19 cellular contexts compared by ENCODE assay signal in the genomic region with DNA sequence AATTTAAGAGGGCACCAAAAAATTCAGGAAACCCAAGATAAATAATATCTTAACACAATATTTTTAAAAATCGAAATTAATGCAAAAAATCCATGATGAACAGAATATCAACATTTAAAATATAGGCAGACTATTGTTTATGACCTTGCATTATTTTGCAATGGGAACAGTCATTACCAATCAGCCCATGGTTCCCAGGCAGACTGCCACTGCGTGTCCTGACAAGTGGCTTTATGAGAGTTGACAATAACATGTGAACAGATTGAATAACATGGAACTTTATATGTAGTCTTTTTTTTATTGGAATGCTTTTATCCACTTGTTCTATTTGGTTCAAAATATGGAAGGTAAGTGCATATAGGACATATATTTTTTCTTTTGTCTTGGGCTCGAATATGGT. TPM values are rescaled to one million over a fixed set of nuclear protein-coding genes. Genes with fewer than 3 reads are reported as not detected.
DNase-seq lines count a peak whose midpoint lies in the region; ATAC-seq and TF ChIP-seq lines count a peak whose summit lies in the region.
"Had no signal": no experiment of that assay in that cellular context is flagged by ENCODE, and none has a peak within 500 bp of the region (broad histone marks: within the 10 kb centered on the region; RNA-seq: fewer than 3 reads in every experiment).

No MANE protein-coding gene starts in this region.

- H3K79me2 ChIP-seq in PC-9 (ENCODE audit: low read depth): peaks cover 16% of the 10 kb centered on the region

- no peaks in the 10 kb centered on the region for H3K9me3 Mint-ChIP-seq in activated CD4-positive, alpha-beta memory T cell treated with anti-CD3 and anti-CD28 coated beads, Interleukin-2, amount 10 ng/mL, durations not matched to agents 7 days and 5 days
- H3K9me3 Mint-ChIP-seq: type B pancreatic cell had no signal

- no peak for ATAC-seq in omental fat pad (ENCODE audit: low FRiP score)
- ATAC-seq in GM19467 (IDR thresholded peaks at IDR 0.05; ENCODE audit: unreplicated experiment): no peak

- POLR2A ChIA-PET in PC-9 (lab: Charles Lee; ENCODE audit: unreplicated experiment): interaction anchor here (0.5 kb wide), 1 partner anchor 37 kb away, joined by 3 read pairs; no protein-coding TSS in a partner anchor
- POLR2A ChIA-PET in activated CD4-positive, alpha-beta memory T cell treated with anti-CD3 and anti-CD28 coated beads, Interleukin-2, amount 10 ng/mL, durations not matched to agents 7 days and 5 days (lab: Charles Lee): no interaction called here

- no peaks in the 10 kb centered on the region for H3K36me3 ChIP-seq in BLaER1 treated with 17β-estradiol and CSF1 and Interleukin-3, amounts not matched to agents 10 nM and 100 nM
- H3K36me3 ChIP-seq in PC-9 (ENCODE audit: low read depth) (no peaks in the 10 kb centered on the region), skeletal muscle satellite cell (ENCODE audit: insufficient read depth, low read length) (no peaks in the 10 kb centered on the region)

- TF ChIP-seq CTCF in PC-9 (conservative IDR thresholded peaks at IDR 0.05) (no peak), omental fat pad (IDR thresholded peaks at IDR 0.05) (no peak)

- peak overlapping the region in 6 of 11 experiments; percentile 39 to 86 (median 80); a peak in 10 of 22 replicates for H3K27ac ChIP-seq in BLaER1 treated with 17β-estradiol and CSF1 and Interleukin-3, amounts not matched to agents 10 nM and 100 nM
- H3K27ac ChIP-seq in PC-9: peak overlapping the region; percentile 77

- H2AFZ ChIP-seq in PC-9: no peak overlapping the region

- peaks cover 9% of the 10 kb centered on the region for H3K27me3 Mint-ChIP-seq in activated CD4-positive, alpha-beta memory T cell treated with anti-CD3 and anti-CD28 coated beads, Interleukin-2, amount 10 ng/mL, durations not matched to agents 7 days and 5 days
- H3K27me3 Mint-ChIP-seq: progenitor cell of endocrine pancreas, type B pancreatic cell had no signal

- TF ChIP-seq POLR2A in erythroblast (IDR thresholded peaks at IDR 0.05; ENCODE audit: low read length): peak; percentile 2

- H3K4me1 Mint-ChIP-seq in activated CD4-positive, alpha-beta memory T cell treated with anti-CD3 and anti-CD28 coated beads, Interleukin-2, amount 10 ng/mL, durations not matched to agents 7 days and 5 days: peaks cover 17% of the 10 kb centered on the region

- peaks cover 0 to 14% (median 0%) of the 10 kb centered on the region in 11 experiments; a peak in 3 of 22 replicates for H4K20me1 ChIP-seq in BLaER1 treated with 17β-estradiol and CSF1 and Interleukin-3, amounts not matched to agents 10 nM and 100 nM
- no peaks in the 10 kb centered on the region for H4K20me1 ChIP-seq in PC-9 (ENCODE audit: insufficient read depth)

- H3F3A ChIP-seq in PC-9 (ENCODE audit: insufficient read depth, low read depth): peaks cover 25% of the 10 kb centered on the region

- no TSS peak for BruUV-seq in PC-9 (replicated peaks; lab: Mats Ljungman, UMichigan)

- peak overlapping the region in 4 of 11 experiments; percentile 6 to 63 (median 62); a peak in 5 of 22 replicates for H3K9ac ChIP-seq in BLaER1 treated with 17β-estradiol and CSF1 and Interleukin-3, amounts not matched to agents 10 nM and 100 nM
- H3K9ac ChIP-seq in skeletal muscle satellite cell (ENCODE audit: low read depth, low read length): peak overlapping the region; percentile 56

- no peaks in the 10 kb centered on the region for H3K36me3 Mint-ChIP-seq in activated CD4-positive, alpha-beta memory T cell treated with anti-CD3 and anti-CD28 coated beads, Interleukin-2, amount 10 ng/mL, durations not matched to agents 7 days and 5 days (ENCODE audit: low read depth)
- H3K36me3 Mint-ChIP-seq: naive thymus-derived CD4-positive, alpha-beta T cell; type B pancreatic cell had no signal

- H3K27ac Mint-ChIP-seq in activated CD4-positive, alpha-beta memory T cell treated with anti-CD3 and anti-CD28 coated beads, Interleukin-2, amount 10 ng/mL, durations not matched to agents 7 days and 5 days: no peak overlapping the region
- H3K27ac Mint-ChIP-seq: naive thymus-derived CD4-positive, alpha-beta T cell; progenitor cell of endocrine pancreas; type B pancreatic cell had no signal

- H3K27me3 ChIP-seq in BLaER1 treated with 17β-estradiol and CSF1 and Interleukin-3, amounts not matched to agents 10 nM and 100 nM: no peaks in the 10 kb centered on the region
- H3K27me3 ChIP-seq in PC-9 (ENCODE audit: insufficient read depth, low read depth) (no peaks in the 10 kb centered on the region), skeletal muscle satellite cell (ENCODE audit: control insufficient read depth, insufficient read depth, low read length) (no peaks in the 10 kb centered on the region)

- intact Hi-C loops in PC-9 (cut with micrococcal nuclease; ENCODE audit: unreplicated experiment): no loop called here

- peaks cover 0 to 9% (median 0%) of the 10 kb centered on the region in 11 experiments; a peak in 3 of 22 replicates for H3K9me3 ChIP-seq in BLaER1 treated with 17β-estradiol and CSF1 and Interleukin-3, amounts not matched to agents 10 nM and 100 nM (replicated peaks in 1 of 11)
- no peaks in the 10 kb centered on the region for H3K9me3 ChIP-seq in PC-9 (ENCODE audit: insufficient read depth, low read depth)
- no peaks in the 10 kb centered on the region for H3K9me3 ChIP-seq in skeletal muscle satellite cell (replicated peaks; ENCODE audit: low read length)
- H3K9me3 ChIP-seq: HAP-1 had no signal

- DNase-seq in PC-9 (no peak), erythroblast (lab: John Stamatoyannopoulos, UW) (no peak), omental fat pad (ENCODE audit: low spot score) (no peak)
- DNase-seq in stimulated activated CD4-positive, alpha-beta T cell treated with anti-CD3 and anti-CD28 coated beads, Interleukin-4, amount 100 ng/mL, for 24 hours: no peak
- DNase-seq in activated CD4-positive, alpha-beta memory T cell treated with anti-CD3 and anti-CD28 coated beads, Interleukin-2, amount 10 ng/mL, durations not matched to agents 7 days and 5 days: no peak
- DNase-seq: activated CD4-positive, alpha-beta T cell treated with anti-CD3 and anti-CD28 coated beads for 1 hour; GDM1; naive thymus-derived CD4-positive, alpha-beta T cell; NCI-H1092; NCI-H2107; NCI-H69; stimulated activated CD4-positive, alpha-beta T cell treated with anti-CD3 and anti-CD28 coated beads, Interleukin-15, amount 100 ng/mL, for 24 hours; stimulated activated naive CD4-positive, alpha-beta T cell treated with Interleukin-2 at 50 U/mL for 16 hours had no signal

- H3K4me3 Mint-ChIP-seq in activated CD4-positive, alpha-beta memory T cell treated with anti-CD3 and anti-CD28 coated beads, Interleukin-2, amount 10 ng/mL, durations not matched to agents 7 days and 5 days: no peak overlapping the region
- H3K4me3 Mint-ChIP-seq: naive thymus-derived CD4-positive, alpha-beta T cell; type B pancreatic cell had no signal

- H3K4me1 ChIP-seq in BLaER1 treated with 17β-estradiol and CSF1 and Interleukin-3, amounts not matched to agents 10 nM and 100 nM: peaks cover 27 to 57% (median 41%) of the 10 kb centered on the region in 10 experiments
- H3K4me1 ChIP-seq in PC-9 (replicated peaks; ENCODE audit: insufficient read depth): peaks cover 34% of the 10 kb centered on the region
- H3K4me1 ChIP-seq in skeletal muscle satellite cell (ENCODE audit: control insufficient read depth, insufficient read depth, low read length): peaks cover 43% of the 10 kb centered on the region

- peak overlapping the region in 6 of 11 experiments; percentile 12 to 98 (median 87); a peak in 9 of 22 replicates for H3K4me2 ChIP-seq in BLaER1 treated with 17β-estradiol and CSF1 and Interleukin-3, amounts not matched to agents 10 nM and 100 nM
- no peak overlapping the region for H3K4me2 ChIP-seq in PC-9
- peak overlapping the region; percentile 29 for H3K4me2 ChIP-seq in skeletal muscle satellite cell (ENCODE audit: low read length)

- CTCF ChIA-PET in PC-9 (lab: Charles Lee): no interaction called here
- CTCF ChIA-PET in activated CD4-positive, alpha-beta memory T cell treated with anti-CD3 and anti-CD28 coated beads, Interleukin-2, amount 10 ng/mL, durations not matched to agents 7 days and 5 days (lab: Charles Lee): interaction anchor here (5.7 to 5.8 kb wide), 2 partner anchors 12 to 42 kb away, joined by 35 to 36 read pairs; no protein-coding TSS in a partner anchor

- no peak overlapping the region for H3K4me3 ChIP-seq in BLaER1 treated with 17β-estradiol and CSF1 and Interleukin-3, amounts not matched to agents 10 nM and 100 nM
- H3K4me3 ChIP-seq in PC-9 (no peak overlapping the region), skeletal muscle satellite cell (ENCODE audit: low read length) (no peak overlapping the region)
- H3K4me3 ChIP-seq: HAP-1 had no signal

- no peaks in the 10 kb centered on the region for H3K9me2 ChIP-seq in PC-9 (ENCODE audit: insufficient read depth)

RNA-seq across cellular contexts. Expression of a gene that starts 3.1 kb away (rescaled TPM):
- total RNA-seq in PC-9 (2021) (20.5 and 22.4 TPM in 2 replicates), omental fat pad (100 to 1,000 TPM in 2 of 4 donors, 10 to 100 TPM in 2; 17.7 to 195 (median 69.0) TPM)
- total RNA-seq in skeletal muscle satellite cell (2012; rRNA removed): 19.0 and 19.9 TPM in 2 replicates
- 1 to 10 TPM; 1.8 to 1.9 TPM for total RNA-seq in activated CD4-positive, alpha-beta memory T cell treated with anti-CD3 and anti-CD28 coated beads, Interleukin-2, amount 10 ng/mL, durations not matched to agents 7 days and 5 days

RNA-seq across cellular contexts. Expression of a gene that starts 23.4 kb away (rescaled TPM):
- total RNA-seq in PC-9 (2021): 33.1 and 40.1 TPM in 2 replicates
- total RNA-seq in skeletal muscle satellite cell (2012; rRNA removed): 35.7 and 36.9 TPM in 2 replicates
- total RNA-seq in omental fat pad: 10 to 100 TPM; 16.7 to 23.0 (median 21.3) TPM
- total RNA-seq in activated CD4-positive, alpha-beta memory T cell treated with anti-CD3 and anti-CD28 coated beads, Interleukin-2, amount 10 ng/mL, durations not matched to agents 7 days and 5 days: 1 to 10 TPM; 2.5 to 2.7 TPM

RNA-seq across cellular contexts. Expression of a gene that starts 46.8 kb away (rescaled TPM):
- total RNA-seq in PC-9 (2021) (21.6 and 24.7 TPM in 2 replicates), omental fat pad (10 to 100 TPM; 17.9 to 27.1 (median 20.7) TPM)
- total RNA-seq in skeletal muscle satellite cell (2012; rRNA removed): 15.7 and 16.6 TPM in 2 replicates
- 10 to 100 TPM; 29.3 to 32.4 TPM for total RNA-seq in activated CD4-positive, alpha-beta memory T cell treated with anti-CD3 and anti-CD28 coated beads, Interleukin-2, amount 10 ng/mL, durations not matched to agents 7 days and 5 days

RNA-seq across cellular contexts. Expression of a gene that starts 49.7 kb away (rescaled TPM):
- total RNA-seq in PC-9 (2021) (16.0 and 20.3 TPM in 2 replicates), omental fat pad (10 to 100 TPM; 11.7 to 33.9 (median 17.8) TPM)
- 15.5 TPM in 2 replicates for total RNA-seq in skeletal muscle satellite cell (2012; rRNA removed)
- total RNA-seq in activated CD4-positive, alpha-beta memory T cell treated with anti-CD3 and anti-CD28 coated beads, Interleukin-2, amount 10 ng/mL, durations not matched to agents 7 days and 5 days: 10 to 100 TPM; 13.3 TPM

RNA-seq across cellular contexts. Expression of a gene that starts 56.8 kb away (rescaled TPM):
- total RNA-seq in PC-9 (2021) (10.0 and 10.6 TPM in 2 replicates), omental fat pad (1 to 10 TPM in 3 of 4 donors, under 1 TPM in 1; 0.36 to 5.3 (median 2.5) TPM)
- 3.0 and 3.9 TPM in 2 replicates for total RNA-seq in skeletal muscle satellite cell (2012; rRNA removed)
- total RNA-seq in activated CD4-positive, alpha-beta memory T cell treated with anti-CD3 and anti-CD28 coated beads, Interleukin-2, amount 10 ng/mL, durations not matched to agents 7 days and 5 days: 1 to 10 TPM; 2.6 to 4.3 TPM
